ENCODE assay signal across 19 cellular contexts in genomic region chr11:73382183-73382582, GRCh38. TPM values are rescaled to one million over a fixed set of nuclear protein-coding genes. Genes with fewer than 3 reads are reported as not detected.
DNase-seq lines count a peak whose midpoint lies in the region; ATAC-seq and TF ChIP-seq lines count a peak whose summit lies in the region.
"Had no signal": no experiment of that assay in that cellular context is flagged by ENCODE, and none has a peak within 500 bp of the region (broad histone marks: within the 10 kb centered on the region; RNA-seq: fewer than 3 reads in every experiment).

No MANE protein-coding gene starts in this region.

- H2AK5ac ChIP-seq in mesenchymal stem cell (ENCODE audit: low read length, severe bottlenecking), result no peak overlapping the region

- H4K8ac ChIP-seq in mesenchymal stem cell (ENCODE audit: low read length), result no peak overlapping the region

- no peak overlapping the region for H2BK12ac ChIP-seq in mesenchymal stem cell (ENCODE audit: low read length in 2 of 2)

- H3K4ac ChIP-seq in mesenchymal stem cell (ENCODE audit: low read depth in 1 of 2, low read length in 2 of 2), result no peak overlapping the region

- no peak overlapping the region for H2BK15ac ChIP-seq in mesenchymal stem cell (ENCODE audit: low read depth, poor library complexity, severe bottlenecking)

- no peak overlapping the region for H3K14ac ChIP-seq in mesenchymal stem cell (ENCODE audit: low read length in 2 of 2)

- peaks cover 55% of the 10 kb centered on the region for H3K79me1 ChIP-seq in mesenchymal stem cell (replicated peaks; ENCODE audit: low read length, poor library complexity, severe bottlenecking)

- 94% methylated on average over 7 of the region's 7 CpGs for WGBS in mesenchymal stem cell
- 95% methylated on average over 7 of the region's 7 CpGs for WGBS in prostate gland

- H3K4me3 ChIP-seq in A673 (ENCODE audit: low read depth, low read length, poor library complexity, severe bottlenecking) (no peak overlapping the region), OCI-LY3 (ENCODE audit: low read length) (no peak overlapping the region), mesenchymal stem cell (ENCODE audit: insufficient read depth in 1 of 2, low read depth in 1 of 2, low read length in 2 of 2) (no peak overlapping the region), prostate gland (no peak overlapping the region)
- H3K4me3 ChIP-seq: pancreas, PC-9, SJCRH30 had no signal

- no peak for TF ChIP-seq POLR2A in prostate gland (IDR thresholded peaks at IDR 0.05)

- H3K4me1 Mint-ChIP-seq in CD14-positive monocyte, result peaks cover 98% of the 10 kb centered on the region

- H3K36me3 Mint-ChIP-seq in CD14-positive monocyte, result peaks cover 48 to 74% of the 10 kb centered on the region in 2 donors

- TF ChIP-seq CTCF in A673 (conservative IDR thresholded peaks at IDR 0.05; ENCODE audit: low read depth, low read length) (no peak), CD14-positive monocyte (IDR thresholded peaks at IDR 0.05) (no peak), OCI-LY3 (IDR thresholded peaks at IDR 0.05; ENCODE audit: low read depth, low read length) (no peak), prostate gland (IDR thresholded peaks at IDR 0.05) (no peak)

- no peak for ATAC-seq in HG02970 (IDR thresholded peaks at IDR 0.05; ENCODE audit: low FRiP score, unreplicated experiment)
- ATAC-seq in HG02623 (IDR thresholded peaks at IDR 0.05; ENCODE audit: unreplicated experiment), result no peak
- ATAC-seq: left ventricle myocardium superior, pancreas had no signal

- peaks cover 0 to under 1% (median 0%) of the 10 kb centered on the region in 3 donors for H3K27me3 Mint-ChIP-seq in CD14-positive monocyte (ENCODE audit: low read depth in 3 of 3)

- H4K20me1 ChIP-seq in OCI-LY3 (ENCODE audit: insufficient read depth, low read length), result peaks cover 57% of the 10 kb centered on the region

- H3K4me2 ChIP-seq in OCI-LY3 (ENCODE audit: low read length) (peak overlapping the region; percentile 57; the same call in 1 of the 2 replicates), mesenchymal stem cell (ENCODE audit: low read length, poor library complexity, severe bottlenecking) (no peak overlapping the region)
- H3K4me2 ChIP-seq: PC-9 had no signal

- no peak overlapping the region for H3K9ac ChIP-seq in OCI-LY3 (ENCODE audit: low read length)
- no peak overlapping the region for H3K9ac ChIP-seq in mesenchymal stem cell (ENCODE audit: low read length)

- CTCF ChIA-PET in A673 (lab: Charles Lee), result interaction anchor here (2.2 kb wide), 1 partner anchor 11 kb away, joined by 7 read pairs; no protein-coding TSS in a partner anchor

- no peak overlapping the region for H3K18ac ChIP-seq in mesenchymal stem cell (ENCODE audit: low read depth in 1 of 2, low read length in 2 of 2)

- intact Hi-C loops in A673 (cut with micrococcal nuclease; ENCODE audit: unreplicated experiment), result no loop called here
- intact Hi-C loops in CD14-positive monocyte (cut with micrococcal nuclease), result no loop called here
- intact Hi-C loops in prostate gland (cut with DNase I), result no loop called here

- no peak overlapping the region for H2AFZ ChIP-seq in OCI-LY3 (ENCODE audit: low read depth, low read length)
- H2AFZ ChIP-seq in mesenchymal stem cell (ENCODE audit: low read depth, low read length), result no peak overlapping the region
- H2AFZ ChIP-seq: PC-9 had no signal

- POLR2A ChIA-PET in A673 (lab: Charles Lee; ENCODE audit: low non-redundant PET), result no interaction called here

- H3K36me3 ChIP-seq in A673 (ENCODE audit: insufficient read depth, low read length, poor library complexity, severe bottlenecking), result no peaks in the 10 kb centered on the region
- H3K36me3 ChIP-seq in OCI-LY3 (replicated peaks; ENCODE audit: low read depth, low read length), result no peaks in the 10 kb centered on the region
- peaks cover 0 to 8% of the 10 kb centered on the region in 2 experiments for H3K36me3 ChIP-seq in mesenchymal stem cell (ENCODE audit: control insufficient read depth in 1 of 2, insufficient read depth in 2 of 2, low read depth in 1 of 2, low read length in 2 of 2)
- H3K36me3 ChIP-seq in prostate gland, result no peaks in the 10 kb centered on the region
- H3K36me3 ChIP-seq: pancreas, SJCRH30 had no signal

- peaks cover 100% of the 10 kb centered on the region for H3K79me2 ChIP-seq in OCI-LY3 (ENCODE audit: low read length)

- no peak overlapping the region for H2BK5ac ChIP-seq in mesenchymal stem cell (ENCODE audit: low read depth, low read length, poor library complexity, severe bottlenecking)

- no peak overlapping the region for H2BK120ac ChIP-seq in mesenchymal stem cell (ENCODE audit: low read depth, low read length)

- H3K9me3 Mint-ChIP-seq in CD14-positive monocyte, result no peaks in the 10 kb centered on the region
- H3K9me3 Mint-ChIP-seq: HFFc6 had no signal

- H3K27ac Mint-ChIP-seq in CD14-positive monocyte, result peak overlapping the region; percentile 91 to 99 (median 98)
- H3K27ac Mint-ChIP-seq: HFFc6 had no signal

- H4K91ac ChIP-seq in mesenchymal stem cell (ENCODE audit: low read length), result peak overlapping the region; percentile 43

- no peaks in the 10 kb centered on the region for H3K27me3 ChIP-seq in A673 (replicated peaks; ENCODE audit: insufficient read depth, low read depth, low read length, poor library complexity)
- no peaks in the 10 kb centered on the region for H3K27me3 ChIP-seq in OCI-LY3 (ENCODE audit: low read depth, low read length)
- H3K27me3 ChIP-seq in mesenchymal stem cell (ENCODE audit: control insufficient read depth in 1 of 2, insufficient read depth in 1 of 2, low read length in 2 of 2), result no peaks in the 10 kb centered on the region
- no peaks in the 10 kb centered on the region for H3K27me3 ChIP-seq in prostate gland (replicated peaks; ENCODE audit: insufficient read depth)
- H3K27me3 ChIP-seq: pancreas, SJCRH30 had no signal

- peak overlapping the region; percentile 43 for H3K27ac ChIP-seq in A673 (ENCODE audit: low read depth, low read length, poor library complexity, severe bottlenecking)
- H3K27ac ChIP-seq in OCI-LY3 (ENCODE audit: low read length), result peak overlapping the region; percentile 82; the same call in 1 of the 2 replicates
- no peak overlapping the region for H3K27ac ChIP-seq in mesenchymal stem cell (ENCODE audit: low read length, poor library complexity, severe bottlenecking)
- no peak overlapping the region for H3K27ac ChIP-seq in prostate gland
- H3K27ac ChIP-seq: PC-9, SJCRH30 had no signal

- H3K9me3 ChIP-seq in A673 (ENCODE audit: low read depth, low read length, poor library complexity, severe bottlenecking) (no peaks in the 10 kb centered on the region), OCI-LY3 (ENCODE audit: insufficient read depth, low read length) (no peaks in the 10 kb centered on the region), mesenchymal stem cell (ENCODE audit: control insufficient read depth, low read length) (no peaks in the 10 kb centered on the region), prostate gland (no peaks in the 10 kb centered on the region)
- H3K9me3 ChIP-seq: pancreas, SJCRH30 had no signal

- H3K4me1 ChIP-seq in A673 (ENCODE audit: insufficient read depth, low read length, poor library complexity, severe bottlenecking), result peaks cover 49% of the 10 kb centered on the region
- peaks cover 76% of the 10 kb centered on the region for H3K4me1 ChIP-seq in OCI-LY3 (ENCODE audit: low read length)
- peaks cover 42% of the 10 kb centered on the region for H3K4me1 ChIP-seq in mesenchymal stem cell (ENCODE audit: control insufficient read depth, insufficient read depth, low read depth, low read length)
- peaks cover 6% of the 10 kb centered on the region for H3K4me1 ChIP-seq in prostate gland (replicated peaks)

- DNase-seq in A673 (ENCODE audit: low spot score) (no peak), CD14-positive monocyte (ENCODE audit: low spot score) (no peak), mesenchymal stem cell (no peak), CD1c-positive myeloid dendritic cell (ENCODE audit: extremely low spot score) (no peak), prostate gland (ENCODE audit: low spot score) (no peak)
- DNase-seq: activated CD4-positive, alpha-beta T cell treated with anti-CD3 and anti-CD28 coated beads, Interleukin-2, amount 50 U/mL, for 1 hour; activated T-cell treated with anti-CD3 and anti-CD28 coated beads, Interleukin-2, amount 50 U/mL, for 1 hour; DMS 273 treated with DMSO at 0.1 percent for 48 hours; HFFc6; left ventricle myocardium superior; NCI-H1417; NCI-H526 treated with DMSO at 0.1 percent for 48 hours; PC-9; SJCRH30; stimulated activated CD4-positive, alpha-beta T cell treated with anti-CD3 and anti-CD28 coated beads, Interleukin-4, amount 100 ng/mL, for 1 hour had no signal

- peak overlapping the region; percentile 62 to 65 for H3K4me3 Mint-ChIP-seq in CD14-positive monocyte
- H3K4me3 Mint-ChIP-seq: HFFc6 had no signal

- H3K23ac ChIP-seq in mesenchymal stem cell (ENCODE audit: low read length in 2 of 2), result no peak overlapping the region

- BruUV-seq in A673 (replicated peaks; lab: Mats Ljungman, UMichigan), result no TSS peak

RNA-seq across cellular contexts. Expression of gene RELT, which starts 6.0 kb away (rescaled TPM):
- total RNA-seq in A673 (2021), result 16.2 and 20.9 TPM in 2 replicates
- polyA plus RNA-seq in CD14-positive monocyte, result 10 to 100 TPM; 16.4 to 27.3 TPM
- 2.6 TPM for polyA plus RNA-seq in mesenchymal stem cell (2013, experiment 1 of 2)
- 3.0 TPM for polyA plus RNA-seq in mesenchymal stem cell (2013, experiment 2 of 2)
- 10 to 100 TPM in 1 of 2 donors, under 1 TPM in 1; 0.96 to 10.3 TPM for total RNA-seq in prostate gland

Comparison
In these comparisons a context has a peak if more than half of its experiments do, and no peak if none do; other contexts are left out.
1. H3K27ac ChIP-seq: peak in A673 (single experiment) and OCI-LY3 (single experiment); none in mesenchymal stem cell (single experiment) and prostate gland (0 of 2).